ENCODE assay signal across 19 cellular contexts in genomic region chr1:3197781-3198316, GRCh38.
DNase-seq lines count a peak whose midpoint lies in the region; ATAC-seq and TF ChIP-seq lines count a peak whose summit lies in the region.
"Had no signal": no experiment of that assay in that cellular context is flagged by ENCODE, and none has a peak within 500 bp of the region (broad histone marks: within the 10 kb centered on the region; RNA-seq: fewer than 3 reads in every experiment).

No MANE protein-coding gene starts in this region.

- H3K4me1 Mint-ChIP-seq in CD4-positive, alpha-beta memory T cell, result peaks cover 0 to under 1% (median 0%) of the 10 kb centered on the region in 4 donors

- H3K4me3 Mint-ChIP-seq in CD4-positive, alpha-beta memory T cell, result no peak overlapping the region
- H3K4me3 Mint-ChIP-seq: H9 had no signal

- H3K9ac ChIP-seq in BLaER1 treated with 17β-estradiol and CSF1 and Interleukin-3, amounts not matched to agents 10 nM and 100 nM, result no peak overlapping the region; a peak in 1 of 22 replicates

- CTCF ChIA-PET in CD4-positive, alpha-beta memory T cell (lab: Charles Lee; ENCODE audit: partially characterized antibody), result no interaction called here

- no peaks in the 10 kb centered on the region for H3K9me3 Mint-ChIP-seq in CD4-positive, alpha-beta memory T cell
- H3K9me3 Mint-ChIP-seq: H9 had no signal

- H3K27ac ChIP-seq in BLaER1 treated with 17β-estradiol and CSF1 and Interleukin-3, amounts not matched to agents 10 nM and 100 nM, result no peak overlapping the region
- H3K27ac ChIP-seq in layer of hippocampus (ENCODE audit: low read depth, low read length) (peak overlapping the region; percentile 46), thoracic aorta (peak overlapping the region; percentile 97 to 100)
- H3K27ac ChIP-seq in CD4-positive, alpha-beta memory T cell (ENCODE audit: low read depth, low read length), result no peak overlapping the region
- H3K27ac ChIP-seq: C4-2B had no signal

- H3K27ac Mint-ChIP-seq in CD4-positive, alpha-beta memory T cell, result no peak overlapping the region
- H3K27ac Mint-ChIP-seq: H9 had no signal

- H3K27me3 ChIP-seq in BLaER1 treated with 17β-estradiol and CSF1 and Interleukin-3, amounts not matched to agents 10 nM and 100 nM, result peaks cover 0 to 30% (median 9%) of the 10 kb centered on the region in 11 experiments; a peak in 11 of 22 replicates
- H3K27me3 ChIP-seq in layer of hippocampus (ENCODE audit: control insufficient read depth, insufficient read depth, low read length) (no peaks in the 10 kb centered on the region), thoracic aorta (replicated peaks; ENCODE audit: insufficient read depth) (no peaks in the 10 kb centered on the region)
- H3K27me3 ChIP-seq in CD4-positive, alpha-beta memory T cell (ENCODE audit: insufficient read depth, low read length), result no peaks in the 10 kb centered on the region

- no peak for TF ChIP-seq CTCF in thoracic aorta (IDR thresholded peaks at IDR 0.05)

- no peaks in the 10 kb centered on the region for H3K36me3 ChIP-seq in BLaER1 treated with 17β-estradiol and CSF1 and Interleukin-3, amounts not matched to agents 10 nM and 100 nM
- H3K36me3 ChIP-seq in thoracic aorta, result no peaks in the 10 kb centered on the region
- H3K36me3 ChIP-seq in CD4-positive, alpha-beta memory T cell (ENCODE audit: insufficient read depth, low read length), result no peaks in the 10 kb centered on the region

- no peaks in the 10 kb centered on the region for H3K36me3 Mint-ChIP-seq in CD4-positive, alpha-beta memory T cell

- intact Hi-C loops in CD4-positive, alpha-beta memory T cell (cut with micrococcal nuclease), result no loop called here

- peak overlapping the region in 10 of 11 experiments; percentile 67 to 98 (median 92); a peak in 19 of 22 replicates for H3K4me2 ChIP-seq in BLaER1 treated with 17β-estradiol and CSF1 and Interleukin-3, amounts not matched to agents 10 nM and 100 nM

- no peaks in the 10 kb centered on the region for H3K9me3 ChIP-seq in BLaER1 treated with 17β-estradiol and CSF1 and Interleukin-3, amounts not matched to agents 10 nM and 100 nM (replicated peaks in 1 of 11)
- H3K9me3 ChIP-seq in thoracic aorta, result no peaks in the 10 kb centered on the region
- H3K9me3 ChIP-seq in CD4-positive, alpha-beta memory T cell (ENCODE audit: control insufficient read depth in 1 of 2, low read length in 2 of 2), result no peaks in the 10 kb centered on the region

- peaks cover 0 to 13% (median 0%) of the 10 kb centered on the region in 11 experiments; a peak in 2 of 22 replicates for H4K20me1 ChIP-seq in BLaER1 treated with 17β-estradiol and CSF1 and Interleukin-3, amounts not matched to agents 10 nM and 100 nM

- ATAC-seq in thoracic aorta (ENCODE audit: insufficient number of reproducible peaks, low FRiP score, low read depth), result no peak
- ATAC-seq in HG03175 (IDR thresholded peaks at IDR 0.05; ENCODE audit: unreplicated experiment), result no peak
- ATAC-seq: SK-N-SH treated with all-trans-retinoic acid at 6 μM for 48 hours had no signal

- peak; percentile 79 for DNase-seq in HuH-7.5 (ENCODE audit: low spot score)
- DNase-seq in thoracic aorta (ENCODE audit: low spot score), result no peak
- no peak for DNase-seq in SW 1271 (lab: John Stamatoyannopoulos, UW)
- no peak for DNase-seq in CD4-positive, alpha-beta memory T cell
- DNase-seq in NCI-H345 treated with DMSO at 0.1 percent for 48 hours (lab: John Stamatoyannopoulos, UW; ENCODE audit: unreplicated experiment), result no peak
- DNase-seq: DND-41, H9, NCI-H1092 treated with DMSO at 0.1 percent for 48 hours, NCI-H146, NCI-H2081 treated with DMSO at 0.1 percent for 48 hours, NCI-H510A, NCI-H748 treated with DMSO at 0.1 percent for 48 hours, OCI-M1, SIG-M5 had no signal

- H3K4me3 ChIP-seq in BLaER1 treated with 17β-estradiol and CSF1 and Interleukin-3, amounts not matched to agents 10 nM and 100 nM, result no peak overlapping the region
- H3K4me3 ChIP-seq in thoracic aorta, result no peak overlapping the region
- H3K4me3 ChIP-seq in CD4-positive, alpha-beta memory T cell (ENCODE audit: low read length in 2 of 2), result no peak overlapping the region

- POLR2A ChIA-PET in CD4-positive, alpha-beta memory T cell (lab: Charles Lee; ENCODE audit: partially characterized antibody), result no interaction called here

- H3K27me3 Mint-ChIP-seq in CD4-positive, alpha-beta memory T cell, result no peaks in the 10 kb centered on the region

- H3K4me1 ChIP-seq in BLaER1 treated with 17β-estradiol and CSF1 and Interleukin-3, amounts not matched to agents 10 nM and 100 nM, result peaks cover 35 to 97% (median 93%) of the 10 kb centered on the region in 10 experiments
- H3K4me1 ChIP-seq in thoracic aorta (ENCODE audit: control insufficient read depth in 1 of 2, low read depth in 2 of 2), result peaks cover 49 to 85% of the 10 kb centered on the region in 2 donors
- no peaks in the 10 kb centered on the region for H3K4me1 ChIP-seq in CD4-positive, alpha-beta memory T cell (ENCODE audit: insufficient read depth, low read length)

Comparison
In these comparisons a context has a peak if more than half of its experiments do, and no peak if none do; other contexts are left out.
1. H3K27ac ChIP-seq: peak in layer of hippocampus (single experiment) and thoracic aorta (2 of 2); none in BLaER1 treated with 17β-estradiol and CSF1 and Interleukin-3, amounts not matched to agents 10 nM and 100 nM (0 of 11) and CD4-positive, alpha-beta memory T cell (single experiment).